Comparison of ENCODE assay signal across 8 cellular contexts in genomic region chr1:185646202-185646683, GRCh38.
A peak's percentile ranks its signal among the peaks of the same experiment; 100 is the strongest.
DNase-seq lines count a peak whose midpoint lies in the region; ATAC-seq and TF ChIP-seq lines count a peak whose summit lies in the region.
"Had no signal": no experiment of that assay in that cellular context is flagged by ENCODE, and none has a peak within 500 bp of the region (broad histone marks: within the 10 kb centered on the region; RNA-seq: fewer than 3 reads in every experiment).

No MANE protein-coding gene starts in this region.

- peak overlapping the region; percentile 88 for H3K27ac Mint-ChIP-seq in MCF 10A (ENCODE audit: low read depth, unreplicated experiment)
- no peak overlapping the region for H3K27ac Mint-ChIP-seq in activated naive CD4-positive, alpha-beta T cell treated with anti-CD3 and anti-CD28 coated beads for 36 hours
- H3K27ac Mint-ChIP-seq: stimulated activated naive CD8-positive, alpha-beta T cell treated with anti-CD3 and anti-CD28 coated beads, Interleukin-15, Interleukin-2, amounts not matched to agents 100 ng/mL and 50 ng/mL, for 24 hours had no signal

- H3K4me1 ChIP-seq in thoracic aorta (ENCODE audit: control insufficient read depth in 1 of 2, low read depth in 2 of 2), result peaks cover 8 to 16% of the 10 kb centered on the region in 2 donors

- intact Hi-C loops in MCF 10A (cut with micrococcal nuclease), result loop anchor here (5.0 kb wide), 1 partner anchor 329 kb away; the partner anchor contains the start of gene IVNS1ABP
- intact Hi-C loops in activated naive CD4-positive, alpha-beta T cell treated with anti-CD3 and anti-CD28 coated beads for 36 hours (cut with micrococcal nuclease), result no loop called here

- POLR2A ChIA-PET in MCF 10A (lab: Yijun Ruan, JAX), result interaction anchor here (0.6 to 4.0 kb wide), 19 partner anchors 9 to 528 kb away, joined by 3 to 40 read pairs (median 4); partner anchors contain the start of genes IVNS1ABP and SWT1

- H3K4me1 Mint-ChIP-seq in MCF 10A (ENCODE audit: insufficient read depth, unreplicated experiment), result peaks cover 29% of the 10 kb centered on the region
- peaks cover 33% of the 10 kb centered on the region for H3K4me1 Mint-ChIP-seq in activated naive CD4-positive, alpha-beta T cell treated with anti-CD3 and anti-CD28 coated beads for 36 hours (ENCODE audit: low read depth)

- H3K9me3 Mint-ChIP-seq in MCF 10A (ENCODE audit: unreplicated experiment), result no peaks in the 10 kb centered on the region
- peaks cover 7% of the 10 kb centered on the region for H3K9me3 Mint-ChIP-seq in activated naive CD4-positive, alpha-beta T cell treated with anti-CD3 and anti-CD28 coated beads for 36 hours

- BruUV-seq in MCF 10A (replicated peaks; lab: Mats Ljungman, UMichigan), result no TSS peak

- TF ChIP-seq CTCF in MCF 10A (IDR thresholded peaks at IDR 0.05; ENCODE audit: unreplicated experiment) (no peak), thoracic aorta (IDR thresholded peaks at IDR 0.05) (no peak)

- peak overlapping the region; percentile 33 for H3K4me3 ChIP-seq in thoracic aorta

- no peaks in the 10 kb centered on the region for H3K36me3 Mint-ChIP-seq in MCF 10A (ENCODE audit: insufficient read depth, unreplicated experiment)
- H3K36me3 Mint-ChIP-seq in activated naive CD4-positive, alpha-beta T cell treated with anti-CD3 and anti-CD28 coated beads for 36 hours (ENCODE audit: low read depth), result no peaks in the 10 kb centered on the region

- ATAC-seq in thoracic aorta (ENCODE audit: insufficient number of reproducible peaks, low FRiP score, low read depth), result peak; percentile 65

- peak overlapping the region; percentile 6 to 23 for H3K27ac ChIP-seq in thoracic aorta

- H3K9me3 ChIP-seq in thoracic aorta, result no peaks in the 10 kb centered on the region

- no peaks in the 10 kb centered on the region for H3K36me3 ChIP-seq in thoracic aorta

- H3K27me3 ChIP-seq in thoracic aorta (replicated peaks; ENCODE audit: insufficient read depth), result no peaks in the 10 kb centered on the region

- no peaks in the 10 kb centered on the region for H3K27me3 Mint-ChIP-seq in MCF 10A (ENCODE audit: insufficient read depth, unreplicated experiment)
- H3K27me3 Mint-ChIP-seq in activated naive CD4-positive, alpha-beta T cell treated with anti-CD3 and anti-CD28 coated beads for 36 hours (ENCODE audit: low read depth), result no peaks in the 10 kb centered on the region
- H3K27me3 Mint-ChIP-seq: stimulated activated naive CD8-positive, alpha-beta T cell treated with anti-CD3 and anti-CD28 coated beads, Interleukin-15, Interleukin-2, amounts not matched to agents 100 ng/mL and 50 ng/mL, for 24 hours had no signal

- CTCF ChIA-PET in MCF 10A (lab: Yijun Ruan, JAX), result interaction anchor here (0.7 to 8.7 kb wide), 11 partner anchors 11 to 444 kb away, joined by 3 to 67 read pairs (median 4); partner anchors contain the start of gene IVNS1ABP
- CTCF ChIA-PET in activated naive CD4-positive, alpha-beta T cell treated with anti-CD3 and anti-CD28 coated beads for 36 hours (lab: Charles Lee), result interaction anchor here (0.7 to 4.0 kb wide), 4 partner anchors 22 to 212 kb away, joined by 3 to 19 read pairs (median 3); no protein-coding TSS in a partner anchor

- peak overlapping the region; percentile 68 for H3K4me3 Mint-ChIP-seq in MCF 10A (ENCODE audit: unreplicated experiment)
- no peak overlapping the region for H3K4me3 Mint-ChIP-seq in activated naive CD4-positive, alpha-beta T cell treated with anti-CD3 and anti-CD28 coated beads for 36 hours
- H3K4me3 Mint-ChIP-seq: stimulated activated naive CD8-positive, alpha-beta T cell treated with anti-CD3 and anti-CD28 coated beads, Interleukin-15, Interleukin-2, amounts not matched to agents 100 ng/mL and 50 ng/mL, for 24 hours had no signal

- DNase-seq in GOT3 (lab: John Stamatoyannopoulos, UW) (peak; percentile 71), NCI-H2107 treated with DMSO at 0.1 percent for 48 hours (lab: John Stamatoyannopoulos, UW; ENCODE audit: unreplicated experiment) (peak; percentile 50), MCF 10A (ENCODE audit: unreplicated experiment) (peak; percentile 99), iris pigment epithelial cell (ENCODE audit: low read depth) (peak; percentile 99), thoracic aorta (ENCODE audit: low spot score) (no peak), NK-92 (lab: John Stamatoyannopoulos, UW; ENCODE audit: unreplicated experiment) (no peak)
- DNase-seq in activated naive CD4-positive, alpha-beta T cell treated with anti-CD3 and anti-CD28 coated beads for 36 hours, result no peak

Comparison
In these comparisons a context has a peak if more than half of its experiments do, and no peak if none do; other contexts are left out.
1. DNase-seq: peak in GOT3 (single experiment), NCI-H2107 treated with DMSO at 0.1 percent for 48 hours (single experiment), MCF 10A (single experiment) and iris pigment epithelial cell (single experiment); none in thoracic aorta (single experiment), activated naive CD4-positive, alpha-beta T cell treated with anti-CD3 and anti-CD28 coated beads for 36 hours (single experiment) and NK-92 (single experiment).